Comparison of ENCODE assay signal across 14 cellular contexts in the genomic region with DNA sequence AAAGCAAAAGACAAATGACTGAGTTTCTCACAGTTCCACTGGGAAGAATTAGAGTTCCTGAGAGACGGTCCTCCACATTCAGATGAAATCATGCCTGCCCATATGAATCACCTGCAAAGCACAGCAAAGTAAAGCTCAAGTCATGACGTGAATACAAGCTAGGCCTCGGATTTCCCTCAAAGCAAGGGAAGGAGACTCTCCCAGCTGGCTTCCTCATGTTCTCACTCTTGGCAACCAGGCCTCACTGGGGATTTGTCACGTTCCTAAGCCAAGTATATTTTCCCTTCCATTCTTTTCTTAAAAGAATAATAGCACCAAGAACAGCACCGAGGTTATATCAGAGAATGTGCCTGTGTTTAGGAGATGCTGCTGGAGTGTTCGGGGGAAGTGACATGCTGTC. TPM values are rescaled to one million over a fixed set of nuclear protein-coding genes. Genes with fewer than 3 reads are reported as not detected.
DNase-seq lines count a peak whose midpoint lies in the region; ATAC-seq and TF ChIP-seq lines count a peak whose summit lies in the region.
"Had no signal": no experiment of that assay in that cellular context is flagged by ENCODE, and none has a peak within 500 bp of the region (broad histone marks: within the 10 kb centered on the region; RNA-seq: fewer than 3 reads in every experiment).

No MANE protein-coding gene starts in this region.

- H3K4me3 ChIP-seq in foreskin fibroblast (ENCODE audit: low read depth in 1 of 2, low read length in 2 of 2) (no peak overlapping the region), retinal pigment epithelial cell (ENCODE audit: low read length) (no peak overlapping the region)

- H3K27ac Mint-ChIP-seq in natural killer cell treated with Interleukin-12 subunit alpha and Interleukin-12 subunit beta and Interleukin-15 and Interleukin-18, amount 100 ng/mL, for 72 hours, result no peak overlapping the region
- H3K27ac Mint-ChIP-seq: activated T-helper 17 cell treated with anti-CD3 and anti-CD28 coated beads, Interleukin-2, amount 50 U/mL, for 72 hours; dendritic cell treated with granulocyte-macrophage colony-stimulating factor and Interleukin-4, amounts not matched to agents 40 ng/mL and 50 ng/mL, for 4 days had no signal

- no peak overlapping the region for H3K4me3 Mint-ChIP-seq in natural killer cell treated with Interleukin-12 subunit alpha and Interleukin-12 subunit beta and Interleukin-15 and Interleukin-18, amount 100 ng/mL, for 72 hours
- H3K4me3 Mint-ChIP-seq: activated T-helper 17 cell treated with anti-CD3 and anti-CD28 coated beads, Interleukin-2, amount 50 U/mL, for 72 hours; CD8-positive, alpha-beta memory T cell; dendritic cell treated with granulocyte-macrophage colony-stimulating factor and Interleukin-4, amounts not matched to agents 40 ng/mL and 50 ng/mL, for 4 days had no signal

- H3K4me1 Mint-ChIP-seq in natural killer cell treated with Interleukin-12 subunit alpha and Interleukin-12 subunit beta and Interleukin-15 and Interleukin-18, amount 100 ng/mL, for 72 hours (ENCODE audit: low read depth in 2 of 2), result no peaks in the 10 kb centered on the region
- H3K4me1 Mint-ChIP-seq: activated T-helper 17 cell treated with anti-CD3 and anti-CD28 coated beads, Interleukin-2, amount 50 U/mL, for 72 hours; CD8-positive, alpha-beta memory T cell had no signal

- DNase-seq in GM04503 (ENCODE audit: low read depth) (peak; percentile 91), amniotic stem cell (lab: John Stamatoyannopoulos, UW) (peak; percentile 69), foreskin fibroblast (peak; percentile 92 to 95), retinal pigment epithelial cell (ENCODE audit: low read depth) (peak; percentile 64), NCI-H2227 treated with DMSO at 0.1 percent for 48 hours (lab: John Stamatoyannopoulos, UW) (no peak), DMS79 (lab: John Stamatoyannopoulos, UW) (no peak), NCI-H1436 treated with DMSO at 0.1 percent for 48 hours (lab: John Stamatoyannopoulos, UW) (no peak)
- no peak for DNase-seq in natural killer cell treated with Interleukin-12 subunit alpha and Interleukin-12 subunit beta and Interleukin-15 and Interleukin-18, amount 100 ng/mL, for 72 hours (ENCODE audit: low spot score)
- DNase-seq: CD8-positive, alpha-beta memory T cell; SHP77 treated with DMSO at 0.1 percent for 48 hours; stimulated activated CD4-positive, alpha-beta T cell treated with anti-CD3 and anti-CD28 coated beads, Interleukin-12 subunit alpha, Interleukin-12 subunit beta, amount 100 ng/mL, for 4 hours had no signal

- no peaks in the 10 kb centered on the region for H3K9me3 Mint-ChIP-seq in natural killer cell treated with Interleukin-12 subunit alpha and Interleukin-12 subunit beta and Interleukin-15 and Interleukin-18, amount 100 ng/mL, for 72 hours
- H3K9me3 Mint-ChIP-seq: activated T-helper 17 cell treated with anti-CD3 and anti-CD28 coated beads, Interleukin-2, amount 50 U/mL, for 72 hours; CD8-positive, alpha-beta memory T cell; dendritic cell treated with granulocyte-macrophage colony-stimulating factor and Interleukin-4, amounts not matched to agents 40 ng/mL and 50 ng/mL, for 4 days had no signal

- TF ChIP-seq CTCF in foreskin fibroblast (IDR thresholded peaks at IDR 0.05; ENCODE audit: low read depth, low read length), result no peak
- no peak for TF ChIP-seq CTCF in retinal pigment epithelial cell (conservative IDR thresholded peaks at IDR 0.05; ENCODE audit: low read depth, low read length)

- no peaks in the 10 kb centered on the region for H3K36me3 Mint-ChIP-seq in natural killer cell treated with Interleukin-12 subunit alpha and Interleukin-12 subunit beta and Interleukin-15 and Interleukin-18, amount 100 ng/mL, for 72 hours
- H3K36me3 Mint-ChIP-seq: CD8-positive, alpha-beta memory T cell had no signal

- no peak for ATAC-seq in natural killer cell treated with Interleukin-12 subunit alpha and Interleukin-12 subunit beta and Interleukin-15 and Interleukin-18, amount 100 ng/mL, for 72 hours
- ATAC-seq: activated CD4-positive, CD25-positive, alpha-beta regulatory T cell treated with anti-CD3 and anti-CD28 coated beads, Interleukin-2, amount 50 U/mL, for 24 hours; activated T-helper 17 cell treated with anti-CD3 and anti-CD28 coated beads, Interleukin-2, amount 50 U/mL, for 72 hours had no signal

- no peaks in the 10 kb centered on the region for H3K27me3 Mint-ChIP-seq in natural killer cell treated with Interleukin-12 subunit alpha and Interleukin-12 subunit beta and Interleukin-15 and Interleukin-18, amount 100 ng/mL, for 72 hours
- H3K27me3 Mint-ChIP-seq: dendritic cell treated with granulocyte-macrophage colony-stimulating factor and Interleukin-4, amounts not matched to agents 40 ng/mL and 50 ng/mL, for 4 days had no signal

RNA-seq across cellular contexts. Expression of a gene that starts 47.0 kb away (rescaled TPM):
- not detected for total RNA-seq in natural killer cell treated with Interleukin-12 subunit alpha and Interleukin-12 subunit beta and Interleukin-15 and Interleukin-18, amount 100 ng/mL, for 72 hours
- total RNA-seq: activated T-helper 17 cell treated with anti-CD3 and anti-CD28 coated beads, Interleukin-2, amount 50 U/mL, for 72 hours; CD8-positive, alpha-beta memory T cell had no signal

Comparison
In these comparisons a context has a peak if more than half of its experiments do, and no peak if none do; other contexts are left out.
1. DNase-seq: peak in GM04503 (single experiment), amniotic stem cell (single experiment), foreskin fibroblast (2 of 2) and retinal pigment epithelial cell (single experiment); none in NCI-H2227 treated with DMSO at 0.1 percent for 48 hours (single experiment), DMS79 (single experiment), natural killer cell treated with Interleukin-12 subunit alpha and Interleukin-12 subunit beta and Interleukin-15 and Interleukin-18, amount 100 ng/mL, for 72 hours (single experiment) and NCI-H1436 treated with DMSO at 0.1 percent for 48 hours (single experiment).